ENCODE assay signal across 10 cellular contexts in genomic region chr3:185549111-185549510, GRCh38. TPM values are rescaled to one million over a fixed set of nuclear protein-coding genes. Genes with fewer than 3 reads are reported as not detected.
DNase-seq lines count a peak whose midpoint lies in the region; TF ChIP-seq lines count a peak whose summit lies in the region.
"Had no signal": no experiment of that assay in that cellular context is flagged by ENCODE, and none has a peak within 500 bp of the region (broad histone marks: within the 10 kb centered on the region; RNA-seq: fewer than 3 reads in every experiment).

No MANE protein-coding gene starts in this region.

- H3K27me3 ChIP-seq in effector memory CD4-positive, alpha-beta T cell (replicated peaks; ENCODE audit: control insufficient read depth, insufficient read depth, low read length, poor library complexity, severe bottlenecking) = no peaks in the 10 kb centered on the region
- no peaks in the 10 kb centered on the region for H3K27me3 ChIP-seq in SJCRH30

- H3K36me3 ChIP-seq in effector memory CD4-positive, alpha-beta T cell (ENCODE audit: control insufficient read depth, insufficient read depth, low read length) = no peaks in the 10 kb centered on the region
- no peaks in the 10 kb centered on the region for H3K36me3 ChIP-seq in SJCRH30

- DNase-seq in ELR (ENCODE audit: low read depth) (peak; percentile 95), RPMI7951 (ENCODE audit: low read depth) (peak; percentile 85), fibroblast of pulmonary artery (ENCODE audit: low read depth) (peak; percentile 99), renal cortical epithelial cell (ENCODE audit: low read depth) (peak; percentile 98), SJCRH30 (no peak), NCI-H82 (lab: John Stamatoyannopoulos, UW) (no peak)
- DNase-seq in effector memory CD4-positive, alpha-beta T cell = no peak
- no peak for DNase-seq in stimulated activated CD4-positive, alpha-beta T cell treated with anti-CD3 and anti-CD28 coated beads, Interleukin-2, amount 100 ng/mL, for 48 hours
- DNase-seq: natural killer cell had no signal

- TF ChIP-seq CTCF in fibroblast of pulmonary artery (IDR thresholded peaks at IDR 0.05; ENCODE audit: low read length, missing control alignments) = no peak

- no peaks in the 10 kb centered on the region for H3K4me1 ChIP-seq in effector memory CD4-positive, alpha-beta T cell (ENCODE audit: control insufficient read depth, insufficient read depth, low read length, poor library complexity, severe bottlenecking)
- peaks cover 3% of the 10 kb centered on the region; the same call in 1 of the 2 replicates for H3K4me1 ChIP-seq in SJCRH30

- no peaks in the 10 kb centered on the region for H3K9me3 ChIP-seq in effector memory CD4-positive, alpha-beta T cell (ENCODE audit: control insufficient read depth, low read length)
- H3K9me3 ChIP-seq in SJCRH30 (replicated peaks) = no peaks in the 10 kb centered on the region

- no peak overlapping the region for H3K4me3 ChIP-seq in fibroblast of pulmonary artery (replicated peaks; ENCODE audit: low read depth, low read length)
- no peak overlapping the region for H3K4me3 ChIP-seq in effector memory CD4-positive, alpha-beta T cell (ENCODE audit: insufficient read depth, low read depth, low read length, poor library complexity, severe bottlenecking)
- no peak overlapping the region for H3K4me3 ChIP-seq in SJCRH30

- no peak overlapping the region for H3K27ac ChIP-seq in effector memory CD4-positive, alpha-beta T cell (ENCODE audit: insufficient read depth, low read length, poor library complexity, severe bottlenecking)
- H3K27ac ChIP-seq in SJCRH30 = no peak overlapping the region

RNA-seq across cellular contexts. Expression of gene LIPH, which starts 3.3 kb away (rescaled TPM):
- total RNA-seq in RPMI7951 (2014; rRNA removed; shearing (Covaris generic)) = not detected in 2 replicates
- total RNA-seq in renal cortical epithelial cell = 9.6 and 10.9 TPM in 2 replicates
- total RNA-seq in SJCRH30 (2014; rRNA removed; shearing (Covaris generic)) = 0.04 TPM in 1 of 2 replicates, not detected in the other
- total RNA-seq: activated T-helper 1 cell treated with anti-CD3 and anti-CD28 coated beads, Interleukin-12 subunit alpha, Interleukin-12 subunit beta, Interleukin-2, Interleukin-4 antibody, amounts not matched to agents 30 ng/mL and 10 ng/mL and 1 ng/mL, durations not matched to agents 14 hours and 24 hours and 36 hours had no signal

RNA-seq across cellular contexts. Expression of gene SENP2, which starts 37.0 kb away (rescaled TPM):
- 20.1 and 30.6 TPM in 2 replicates for total RNA-seq in RPMI7951 (2014; rRNA removed; shearing (Covaris generic))
- total RNA-seq in renal cortical epithelial cell = 31.6 and 36.2 TPM in 2 replicates
- 30.9 and 34.1 TPM in 2 replicates for total RNA-seq in SJCRH30 (2014; rRNA removed; shearing (Covaris generic))

RNA-seq across cellular contexts. Expression of gene TMEM41A, which starts 50.3 kb away (rescaled TPM):
- total RNA-seq in RPMI7951 (2014; rRNA removed; shearing (Covaris generic)) = 9.4 and 11.9 TPM in 2 replicates
- total RNA-seq in renal cortical epithelial cell = 15.5 and 19.3 TPM in 2 replicates
- total RNA-seq in SJCRH30 (2014; rRNA removed; shearing (Covaris generic)) = 17.6 and 17.9 TPM in 2 replicates

Comparison
In these comparisons a context has a peak if more than half of its experiments do, and no peak if none do; other contexts are left out.
1. DNase-seq: peak in ELR (single experiment), RPMI7951 (single experiment), fibroblast of pulmonary artery (single experiment) and renal cortical epithelial cell (single experiment); none in effector memory CD4-positive, alpha-beta T cell (0 of 3), stimulated activated CD4-positive, alpha-beta T cell treated with anti-CD3 and anti-CD28 coated beads, Interleukin-2, amount 100 ng/mL, for 48 hours (0 of 2), SJCRH30 (0 of 2) and NCI-H82 (single experiment).
2. RNA of gene LIPH, which starts 3.3 kb away (total RNA-seq): 9.6 to 10.9 TPM in renal cortical epithelial cell; 0.04 TPM in SJCRH30 and not detected in RPMI7951; every median in the first group is over 10 times any median in the second.